Comparison of ENCODE assay signal across 1 cellular context in genomic region chr16:2155091-2156024, GRCh38.
TF ChIP-seq lines count a peak whose summit lies in the region.

Gene TRAF7 (plus strand): TSS chr16:2155782. CDS start chr16:2163921, 8,139 bp downstream.

TF ChIP-seq in HepG2, 621 proteins besides CTCF, POLR2A, EP300 and RAD21 (continued from another document and continues in another):
- TF ChIP-seq ZNF598 (CRISPR knock-in tag; IDR thresholded peaks at IDR 0.05; ENCODE audit: borderline replicate concordance) (peak; percentile 55), PLRG1 (conservative IDR thresholded peaks at IDR 0.05) (no peak), HNF4A (CRISPR knock-in tag; IDR thresholded peaks at IDR 0.05) (no peak; the same call in 1 of the 2 replicates), MIER3 (CRISPR knock-in tag; IDR thresholded peaks at IDR 0.05; ENCODE audit: borderline replicate concordance) (peak; percentile 24; the same call in 1 of the 2 replicates), FOXO4 (CRISPR knock-in tag; conservative IDR thresholded peaks at IDR 0.05) (0 out of 2 replicates have a peak, but pooled peaks have one; percentile 82), ZNF503 (CRISPR knock-in tag; IDR thresholded peaks at IDR 0.05) (peak; percentile 65; the same call in 1 of the 2 replicates), WIZ (CRISPR knock-in tag; IDR thresholded peaks at IDR 0.05) (0 out of 2 replicates have a peak, but pooled peaks have one; percentile 21), KDM3A (CRISPR knock-in tag; IDR thresholded peaks at IDR 0.05; ENCODE audit: low read depth) (no peak), ZFAT (CRISPR knock-in tag; conservative IDR thresholded peaks at IDR 0.05) (no peak), SOX5 (CRISPR knock-in tag; IDR thresholded peaks at IDR 0.05; ENCODE audit: borderline replicate concordance) (peak; percentile 48; the same call in 1 of the 2 replicates), FOXO1 (CRISPR knock-in tag; IDR thresholded peaks at IDR 0.05) (no peak; the same call in 1 of the 2 replicates), BORCS8-MEF2B (CRISPR knock-in tag; IDR thresholded peaks at IDR 0.05) (no peak), TAF1 (CRISPR knock-in tag; IDR thresholded peaks at IDR 0.05) (peak; percentile 99), MZF1 (CRISPR knock-in tag; IDR thresholded peaks at IDR 0.05; ENCODE audit: borderline replicate concordance) (0 out of 2 replicates have a peak, but pooled peaks have one; percentile 39), IKZF4 (CRISPR knock-in tag; IDR thresholded peaks at IDR 0.05; ENCODE audit: borderline replicate concordance, low read depth, not compliant biosample characterization) (peak; percentile 59), SNRNP70 (IDR thresholded peaks at IDR 0.05; ENCODE audit: low read depth, low read length) (no peak), ZMYM2 (CRISPR knock-in tag; IDR thresholded peaks at IDR 0.05) (no peak), ZNF224 (CRISPR knock-in tag; IDR thresholded peaks at IDR 0.05) (peak; percentile 54; the same call in 1 of the 2 replicates), ARNT2 (CRISPR knock-in tag; IDR thresholded peaks at IDR 0.05; ENCODE audit: low read depth) (peak; percentile 70; the same call in 1 of the 2 replicates), USF2 (IDR thresholded peaks at IDR 0.05; ENCODE audit: low read depth, low read length) (no peak), USF2 (CRISPR knock-in tag; IDR thresholded peaks at IDR 0.05; ENCODE audit: borderline replicate concordance) (peak; percentile 48; the same call in 1 of the 2 replicates), AKNA (CRISPR knock-in tag; IDR thresholded peaks at IDR 0.05; ENCODE audit: borderline replicate concordance) (no peak), SIX4 (CRISPR knock-in tag; IDR thresholded peaks at IDR 0.05) (peak; percentile 23; the same call in 1 of the 2 replicates), CBFB (CRISPR knock-in tag; IDR thresholded peaks at IDR 0.05) (0 out of 2 replicates have a peak, but pooled peaks have one; percentile 46), ZNF17 (CRISPR knock-in tag; IDR thresholded peaks at IDR 0.05) (no peak), STAG1 (CRISPR knock-in tag; IDR thresholded peaks at IDR 0.05) (no peak; the same call in 1 of the 2 replicates), ZNF143 (CRISPR knock-in tag; IDR thresholded peaks at IDR 0.05) (peak; percentile 96), ZNF263 (CRISPR knock-in tag; IDR thresholded peaks at IDR 0.05) (peak; percentile 62; the same call in 1 of the 2 replicates), TAF15 (IDR thresholded peaks at IDR 0.05; ENCODE audit: low read depth, low read length, poor library complexity, severe bottlenecking) (no peak), PTBP1 (IDR thresholded peaks at IDR 0.05; ENCODE audit: low read depth, low read length, poor library complexity, severe bottlenecking) (no peak), XRCC5 (optimal IDR thresholded peaks at IDR 0.05; ENCODE audit: low read length) (peak; percentile 84)
- TF ChIP-seq, protein P1, sequence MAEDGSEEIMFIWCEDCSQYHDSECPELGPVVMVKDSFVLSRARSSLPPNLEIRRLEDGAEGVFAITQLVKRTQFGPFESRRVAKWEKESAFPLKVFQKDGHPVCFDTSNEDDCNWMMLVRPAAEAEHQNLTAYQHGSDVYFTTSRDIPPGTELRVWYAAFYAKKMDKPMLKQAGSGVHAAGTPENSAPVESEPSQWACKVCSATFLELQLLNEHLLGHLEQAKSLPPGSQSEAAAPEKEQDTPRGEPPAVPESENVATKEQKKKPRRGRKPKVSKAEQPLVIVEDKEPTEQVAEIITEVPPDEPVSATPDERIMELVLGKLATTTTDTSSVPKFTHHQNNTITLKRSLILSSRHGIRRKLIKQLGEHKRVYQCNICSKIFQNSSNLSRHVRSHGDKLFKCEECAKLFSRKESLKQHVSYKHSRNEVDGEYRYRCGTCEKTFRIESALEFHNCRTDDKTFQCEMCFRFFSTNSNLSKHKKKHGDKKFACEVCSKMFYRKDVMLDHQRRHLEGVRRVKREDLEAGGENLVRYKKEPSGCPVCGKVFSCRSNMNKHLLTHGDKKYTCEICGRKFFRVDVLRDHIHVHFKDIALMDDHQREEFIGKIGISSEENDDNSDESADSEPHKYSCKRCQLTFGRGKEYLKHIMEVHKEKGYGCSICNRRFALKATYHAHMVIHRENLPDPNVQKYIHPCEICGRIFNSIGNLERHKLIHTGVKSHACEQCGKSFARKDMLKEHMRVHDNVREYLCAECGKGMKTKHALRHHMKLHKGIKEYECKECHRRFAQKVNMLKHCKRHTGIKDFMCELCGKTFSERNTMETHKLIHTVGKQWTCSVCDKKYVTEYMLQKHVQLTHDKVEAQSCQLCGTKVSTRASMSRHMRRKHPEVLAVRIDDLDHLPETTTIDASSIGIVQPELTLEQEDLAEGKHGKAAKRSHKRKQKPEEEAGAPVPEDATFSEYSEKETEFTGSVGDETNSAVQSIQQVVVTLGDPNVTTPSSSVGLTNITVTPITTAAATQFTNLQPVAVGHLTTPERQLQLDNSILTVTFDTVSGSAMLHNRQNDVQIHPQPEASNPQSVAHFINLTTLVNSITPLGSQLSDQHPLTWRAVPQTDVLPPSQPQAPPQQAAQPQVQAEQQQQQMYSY (CRISPR knock-in tag; IDR thresholded peaks at IDR 0.05): no peak
- TF ChIP-seq, protein P2, sequence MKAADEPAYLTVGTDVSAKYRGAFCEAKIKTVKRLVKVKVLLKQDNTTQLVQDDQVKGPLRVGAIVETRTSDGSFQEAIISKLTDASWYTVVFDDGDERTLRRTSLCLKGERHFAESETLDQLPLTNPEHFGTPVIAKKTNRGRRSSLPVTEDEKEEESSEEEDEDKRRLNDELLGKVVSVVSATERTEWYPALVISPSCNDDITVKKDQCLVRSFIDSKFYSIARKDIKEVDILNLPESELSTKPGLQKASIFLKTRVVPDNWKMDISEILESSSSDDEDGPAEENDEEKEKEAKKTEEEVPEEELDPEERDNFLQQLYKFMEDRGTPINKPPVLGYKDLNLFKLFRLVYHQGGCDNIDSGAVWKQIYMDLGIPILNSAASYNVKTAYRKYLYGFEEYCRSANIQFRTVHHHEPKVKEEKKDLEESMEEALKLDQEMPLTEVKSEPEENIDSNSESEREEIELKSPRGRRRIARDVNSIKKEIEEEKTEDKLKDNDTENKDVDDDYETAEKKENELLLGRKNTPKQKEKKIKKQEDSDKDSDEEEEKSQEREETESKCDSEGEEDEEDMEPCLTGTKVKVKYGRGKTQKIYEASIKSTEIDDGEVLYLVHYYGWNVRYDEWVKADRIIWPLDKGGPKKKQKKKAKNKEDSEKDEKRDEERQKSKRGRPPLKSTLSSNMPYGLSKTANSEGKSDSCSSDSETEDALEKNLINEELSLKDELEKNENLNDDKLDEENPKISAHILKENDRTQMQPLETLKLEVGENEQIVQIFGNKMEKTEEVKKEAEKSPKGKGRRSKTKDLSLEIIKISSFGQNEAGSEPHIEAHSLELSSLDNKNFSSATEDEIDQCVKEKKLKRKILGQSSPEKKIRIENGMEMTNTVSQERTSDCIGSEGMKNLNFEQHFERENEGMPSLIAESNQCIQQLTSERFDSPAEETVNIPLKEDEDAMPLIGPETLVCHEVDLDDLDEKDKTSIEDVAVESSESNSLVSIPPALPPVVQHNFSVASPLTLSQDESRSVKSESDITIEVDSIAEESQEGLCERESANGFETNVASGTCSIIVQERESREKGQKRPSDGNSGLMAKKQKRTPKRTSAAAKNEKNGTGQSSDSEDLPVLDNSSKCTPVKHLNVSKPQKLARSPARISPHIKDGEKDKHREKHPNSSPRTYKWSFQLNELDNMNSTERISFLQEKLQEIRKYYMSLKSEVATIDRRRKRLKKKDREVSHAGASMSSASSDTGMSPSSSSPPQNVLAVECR (CRISPR knock-in tag; IDR thresholded peaks at IDR 0.05; ENCODE audit: borderline replicate concordance): peak; percentile 93
